In the genomic region with DNA sequence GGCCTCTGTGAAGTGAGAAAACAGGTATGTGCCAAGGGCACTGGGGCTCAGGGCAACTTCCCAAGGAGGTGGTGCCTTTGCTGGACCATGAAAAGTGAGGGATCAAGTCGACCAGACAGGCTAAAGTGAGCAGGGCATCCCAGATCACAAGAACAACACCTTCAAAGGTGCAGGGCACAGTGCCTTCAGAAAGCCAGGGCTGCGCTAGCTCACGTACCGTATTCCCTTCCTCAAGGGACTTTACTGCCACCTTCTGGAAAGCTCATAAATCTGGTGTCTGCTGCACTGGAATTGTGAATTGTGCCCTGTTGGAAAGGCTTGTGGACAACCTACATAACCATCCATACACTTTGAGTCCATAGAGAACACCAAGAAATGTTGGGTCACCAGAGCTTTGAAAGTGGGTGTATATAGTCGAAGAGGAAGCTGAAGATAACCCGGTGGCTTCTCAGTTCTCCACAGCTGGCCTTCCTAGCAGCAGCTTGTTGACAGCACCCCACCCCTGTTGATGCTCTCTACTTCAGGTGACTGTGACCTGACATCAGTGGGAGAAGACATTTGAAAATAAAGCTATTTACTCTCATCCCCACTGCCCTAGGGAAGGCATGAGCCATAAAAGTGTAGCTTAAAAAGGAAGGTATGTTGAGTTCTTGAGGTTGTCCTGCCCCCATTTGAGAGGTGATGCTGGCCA, we compare ENCODE assay signal across 8 cellular contexts. TPM values are rescaled to one million over a fixed set of nuclear protein-coding genes. Genes with fewer than 3 reads are reported as not detected.
A peak's percentile ranks its signal among the peaks of the same experiment; 100 is the strongest.
DNase-seq lines count a peak whose midpoint lies in the region; ATAC-seq and TF ChIP-seq lines count a peak whose summit lies in the region.

No MANE protein-coding gene starts in this region.

- H3K9me3 ChIP-seq in heart right ventricle: no peaks in the 10 kb centered on the region
- no peaks in the 10 kb centered on the region for H3K9me3 ChIP-seq in smooth muscle cell (replicated peaks; ENCODE audit: low read depth)

- peak; percentile 78 for TF ChIP-seq CTCF in AG09309 (IDR thresholded peaks at IDR 0.05; ENCODE audit: control insufficient read depth, insufficient read depth, low read depth, low read length, missing control alignments)
- peak; percentile 22 for TF ChIP-seq CTCF in GM12865 (IDR thresholded peaks at IDR 0.05; ENCODE audit: insufficient read depth, low read depth, low read length, missing control alignments)
- TF ChIP-seq CTCF in heart right ventricle (IDR thresholded peaks at IDR 0.05): peak; percentile 13 to 64 (median 55)
- TF ChIP-seq CTCF in smooth muscle cell (IDR thresholded peaks at IDR 0.05; ENCODE audit: borderline replicate concordance, insufficient read depth, poor library complexity, severe bottlenecking): peak; percentile 52

- H4K20me1 ChIP-seq in smooth muscle cell (ENCODE audit: low read depth): peaks cover 28% of the 10 kb centered on the region

- DNase-seq in AG09309 (ENCODE audit: low read depth) (peak; percentile 43), GM12865 (ENCODE audit: low read depth) (peak; percentile 37), NCI-H2107 treated with DMSO at 0.1 percent for 48 hours (lab: John Stamatoyannopoulos, UW; ENCODE audit: unreplicated experiment) (peak; percentile 88), heart right ventricle (peak in 1 of 2 donors; percentile 28), smooth muscle cell (lab: John Stamatoyannopoulos, UW; ENCODE audit: unreplicated experiment) (no peak)
- peak; percentile 72 for DNase-seq in activated CD4-positive, alpha-beta T cell treated with anti-CD3 and anti-CD28 coated beads, Interleukin-2, amount 10 ng/mL, durations not matched to agents 24 days and 14 days
- DNase-seq in activated CD8-positive, alpha-beta memory T cell treated with anti-CD3 and anti-CD28 coated beads for 24 hours: no peak
- no peak for DNase-seq in stimulated activated naive CD4-positive, alpha-beta T cell treated with Interleukin-2 at 50 U/mL for 16 hours (lab: John Stamatoyannopoulos, UW)

- H3K4me2 ChIP-seq in smooth muscle cell: no peak overlapping the region

- H3K27ac Mint-ChIP-seq in activated CD4-positive, alpha-beta T cell treated with anti-CD3 and anti-CD28 coated beads, Interleukin-2, amount 10 ng/mL, durations not matched to agents 24 days and 14 days: no peak overlapping the region

- H3K36me3 ChIP-seq in heart right ventricle: no peaks in the 10 kb centered on the region
- H3K36me3 ChIP-seq in smooth muscle cell (ENCODE audit: low read depth): no peaks in the 10 kb centered on the region

- WGBS in heart right ventricle, 2 donors: 16 to 23% methylated on average over 6 of the region's 6 CpGs
- 34% methylated on average over 6 of the region's 6 CpGs for WGBS in smooth muscle cell (ENCODE audit: low lambda C conversion rate)

- peak in 6 of 8 donors; percentile 23 to 59 (median 39) for ATAC-seq in heart right ventricle

- H3K4me3 ChIP-seq in AG09309 (ENCODE audit: control insufficient read depth, low read depth, low read length) (no peak overlapping the region), GM12865 (ENCODE audit: low read depth, low read length) (no peak overlapping the region), heart right ventricle (no peak overlapping the region), smooth muscle cell (no peak overlapping the region)

- peaks cover 10% of the 10 kb centered on the region for H3K27me3 Mint-ChIP-seq in activated CD4-positive, alpha-beta T cell treated with anti-CD3 and anti-CD28 coated beads, Interleukin-2, amount 10 ng/mL, durations not matched to agents 24 days and 14 days

- H3K27ac ChIP-seq in heart right ventricle: no peak overlapping the region
- no peak overlapping the region for H3K27ac ChIP-seq in smooth muscle cell (ENCODE audit: low read depth)

- intact Hi-C loops in activated CD4-positive, alpha-beta T cell treated with anti-CD3 and anti-CD28 coated beads, Interleukin-2, amount 10 ng/mL, durations not matched to agents 24 days and 14 days (cut with micrococcal nuclease): loop anchor here (5.0 to 10.0 kb wide), 2 partner anchors 51 to 402 kb away; partner anchors contain the start of gene SLC4A8
- intact Hi-C loops in heart right ventricle (cut with DNase I): loop anchor here in 6 of 10 donors (2.0 to 10.0 kb wide), 7 partner anchors 48 to 403 kb away; partner anchors contain the start of gene SLC4A8 (in 2 of the 6)

- H3F3A ChIP-seq in smooth muscle cell (ENCODE audit: low read depth): peaks cover 9% of the 10 kb centered on the region

- H2AFZ ChIP-seq in smooth muscle cell (ENCODE audit: low read depth): no peak overlapping the region

- H3K4me1 ChIP-seq in heart right ventricle (peaks cover 0 to 36% (median 0%) of the 10 kb centered on the region in 9 donors), smooth muscle cell (ENCODE audit: low read depth) (peaks cover 24% of the 10 kb centered on the region)

- H3K79me2 ChIP-seq in smooth muscle cell (ENCODE audit: low read depth): no peaks in the 10 kb centered on the region

- no peak overlapping the region for H3K4me3 Mint-ChIP-seq in activated CD4-positive, alpha-beta T cell treated with anti-CD3 and anti-CD28 coated beads, Interleukin-2, amount 10 ng/mL, durations not matched to agents 24 days and 14 days

- no peaks in the 10 kb centered on the region for H3K36me3 Mint-ChIP-seq in activated CD4-positive, alpha-beta T cell treated with anti-CD3 and anti-CD28 coated beads, Interleukin-2, amount 10 ng/mL, durations not matched to agents 24 days and 14 days (ENCODE audit: low read depth)

- peaks cover 26% of the 10 kb centered on the region for H3K4me1 Mint-ChIP-seq in activated CD4-positive, alpha-beta T cell treated with anti-CD3 and anti-CD28 coated beads, Interleukin-2, amount 10 ng/mL, durations not matched to agents 24 days and 14 days

- H3K27me3 ChIP-seq in heart right ventricle: peaks cover 0 to 25% (median 13%) of the 10 kb centered on the region in 7 donors
- no peaks in the 10 kb centered on the region for H3K27me3 ChIP-seq in smooth muscle cell (ENCODE audit: low read depth)

- no peaks in the 10 kb centered on the region for H3K9me3 Mint-ChIP-seq in activated CD4-positive, alpha-beta T cell treated with anti-CD3 and anti-CD28 coated beads, Interleukin-2, amount 10 ng/mL, durations not matched to agents 24 days and 14 days

- no peak overlapping the region for H3K9ac ChIP-seq in smooth muscle cell (ENCODE audit: low read depth)

RNA-seq across cellular contexts. Expression of gene FIGNL2, which starts 24.5 kb away (rescaled TPM):
- total RNA-seq in activated CD4-positive, alpha-beta T cell treated with anti-CD3 and anti-CD28 coated beads, Interleukin-2, amount 10 ng/mL, durations not matched to agents 24 days and 14 days: 0.30 and 0.33 TPM in 2 replicates
- total RNA-seq in heart right ventricle (under 1 TPM; 0.24 to 0.69 (median 0.41) TPM), smooth muscle cell (2.3 and 2.7 TPM in 2 replicates)
- polyA plus RNA-seq in heart right ventricle (under 1 TPM; 0.22 TPM), smooth muscle cell (1.1 TPM in 2 replicates)

Comparison
In these comparisons a context has a peak if more than half of its experiments do, and no peak if none do; other contexts are left out.
1. DNase-seq: peak in AG09309 (single experiment), GM12865 (single experiment), NCI-H2107 treated with DMSO at 0.1 percent for 48 hours (single experiment) and activated CD4-positive, alpha-beta T cell treated with anti-CD3 and anti-CD28 coated beads, Interleukin-2, amount 10 ng/mL, durations not matched to agents 24 days and 14 days (single experiment); none in smooth muscle cell (single experiment), activated CD8-positive, alpha-beta memory T cell treated with anti-CD3 and anti-CD28 coated beads for 24 hours (single experiment) and stimulated activated naive CD4-positive, alpha-beta T cell treated with Interleukin-2 at 50 U/mL for 16 hours (single experiment).
2. CTCF ChIP-seq: peak in every context shown above with its lines; median percentile 78 in AG09309; 55 in heart right ventricle; 52 in smooth muscle cell; 22 in GM12865.